Comparison of ENCODE assay signal across 10 cellular contexts in genomic region chr2:176128172-176129012, GRCh38. TPM values are rescaled to one million over a fixed set of nuclear protein-coding genes. Genes with fewer than 3 reads are reported as not detected.
A peak's percentile ranks its signal among the peaks of the same experiment; 100 is the strongest.
DNase-seq lines count a peak whose midpoint lies in the region; ATAC-seq and TF ChIP-seq lines count a peak whose summit lies in the region.
"Had no signal": no experiment of that assay in that cellular context is flagged by ENCODE, and none has a peak within 500 bp of the region (broad histone marks: within the 10 kb centered on the region; RNA-seq: fewer than 3 reads in every experiment).

No MANE protein-coding gene starts in this region.

- peak overlapping the region; percentile 47 to 50 for H3K9ac ChIP-seq in mucosa of rectum (ENCODE audit: low read depth in 1 of 2, low read length in 2 of 2)

- H3K4me3 ChIP-seq in mucosa of rectum (ENCODE audit: low read length in 2 of 2) (peak overlapping the region; percentile 43 to 60), SJCRH30 (no peak overlapping the region)

- H3K4me1 Mint-ChIP-seq in stimulated activated naive CD8-positive, alpha-beta T cell treated with anti-CD3 and anti-CD28 coated beads, Interleukin-15, Interleukin-2, amounts not matched to agents 100 ng/mL and 50 ng/mL, for 24 hours (ENCODE audit: low read depth) = peaks cover 40% of the 10 kb centered on the region
- peaks cover 21% of the 10 kb centered on the region for H3K4me1 Mint-ChIP-seq in activated naive CD8-positive, alpha-beta T cell treated with anti-CD3 and anti-CD28 coated beads, Interleukin-2, amount 10 ng/mL, durations not matched to agents 7 days and 5 days
- H3K4me1 Mint-ChIP-seq in MCF 10A (ENCODE audit: insufficient read depth, unreplicated experiment) = no peaks in the 10 kb centered on the region

- no peak for TF ChIP-seq CTCF in GM20000 (IDR thresholded peaks at IDR 0.05; ENCODE audit: extremely low read depth, missing control alignments)
- TF ChIP-seq CTCF in MCF 10A (IDR thresholded peaks at IDR 0.05; ENCODE audit: unreplicated experiment) = no peak

- peaks cover 87% of the 10 kb centered on the region for H3K27me3 Mint-ChIP-seq in stimulated activated naive CD8-positive, alpha-beta T cell treated with anti-CD3 and anti-CD28 coated beads, Interleukin-15, Interleukin-2, amounts not matched to agents 100 ng/mL and 50 ng/mL, for 24 hours
- H3K27me3 Mint-ChIP-seq in activated naive CD8-positive, alpha-beta T cell treated with anti-CD3 and anti-CD28 coated beads, Interleukin-2, amount 10 ng/mL, durations not matched to agents 7 days and 5 days = peaks cover 87% of the 10 kb centered on the region
- peaks cover 11% of the 10 kb centered on the region for H3K27me3 Mint-ChIP-seq in MCF 10A (ENCODE audit: insufficient read depth, unreplicated experiment)

- no peak for ATAC-seq in stimulated activated naive CD8-positive, alpha-beta T cell treated with anti-CD3 and anti-CD28 coated beads, Interleukin-15, Interleukin-2, amounts not matched to agents 100 U/mL and 50 U/mL, for 24 hours
- ATAC-seq in activated naive CD8-positive, alpha-beta T cell treated with anti-CD3 and anti-CD28 coated beads, Interleukin-2, amount 10 ng/mL, durations not matched to agents 7 days and 5 days (ENCODE audit: low read depth) = no peak
- no peak for ATAC-seq in GM19467 (IDR thresholded peaks at IDR 0.05; ENCODE audit: unreplicated experiment)

- peak overlapping the region; percentile 72 to 74 for H3K27ac ChIP-seq in mucosa of rectum (ENCODE audit: low read depth in 2 of 2, low read length in 2 of 2)
- no peak overlapping the region for H3K27ac ChIP-seq in SJCRH30

- intact Hi-C loops in MCF 10A (cut with micrococcal nuclease) = loop anchor here (5.0 kb wide), 1 partner anchor 1034 kb away; no protein-coding TSS in a partner anchor

- no peaks in the 10 kb centered on the region for H3K9me3 ChIP-seq in mucosa of rectum (ENCODE audit: control insufficient read depth in 2 of 2, low read length in 2 of 2)
- no peaks in the 10 kb centered on the region for H3K9me3 ChIP-seq in SJCRH30 (replicated peaks)

- no peak for DNase-seq in stimulated activated naive CD8-positive, alpha-beta T cell treated with anti-CD3 and anti-CD28 coated beads, Interleukin-15, Interleukin-2, amounts not matched to agents 100 U/mL and 50 U/mL, for 24 hours
- DNase-seq in activated naive CD8-positive, alpha-beta T cell treated with anti-CD3 and anti-CD28 coated beads, Interleukin-2, amount 10 ng/mL, durations not matched to agents 7 days and 5 days = no peak
- DNase-seq in GM20000 (ENCODE audit: low spot score) (no peak), SJCRH30 (no peak), MCF 10A (ENCODE audit: unreplicated experiment) (no peak)
- DNase-seq: EL; stimulated activated CD4-positive, alpha-beta T cell treated with anti-CD3 and anti-CD28 coated beads, Interleukin-15, amount 100 ng/mL, for 24 hours had no signal

- H3K4me1 ChIP-seq in mucosa of rectum (ENCODE audit: control insufficient read depth in 2 of 2, insufficient read depth in 2 of 2, low read length in 2 of 2) (peaks cover 5 to 7% of the 10 kb centered on the region in 2 donors), SJCRH30 (peaks cover 7% of the 10 kb centered on the region; the same call in 1 of the 2 replicates)

- H3K4me3 Mint-ChIP-seq in stimulated activated naive CD8-positive, alpha-beta T cell treated with anti-CD3 and anti-CD28 coated beads, Interleukin-15, Interleukin-2, amounts not matched to agents 100 ng/mL and 50 ng/mL, for 24 hours = peak overlapping the region; percentile 50
- peak overlapping the region; percentile 5 for H3K4me3 Mint-ChIP-seq in activated naive CD8-positive, alpha-beta T cell treated with anti-CD3 and anti-CD28 coated beads, Interleukin-2, amount 10 ng/mL, durations not matched to agents 7 days and 5 days
- no peak overlapping the region for H3K4me3 Mint-ChIP-seq in MCF 10A (ENCODE audit: unreplicated experiment)

- POLR2A ChIA-PET in activated naive CD8-positive, alpha-beta T cell treated with anti-CD3 and anti-CD28 coated beads, Interleukin-2, amount 10 ng/mL, durations not matched to agents 7 days and 5 days (lab: Charles Lee) = no interaction called here
- POLR2A ChIA-PET in MCF 10A (lab: Yijun Ruan, JAX) = interaction anchor here (1.7 to 2.7 kb wide), 2 partner anchors 523 to 525 kb away, joined by 4 to 13 read pairs; no protein-coding TSS in a partner anchor

- BruUV-seq in MCF 10A (replicated peaks; lab: Mats Ljungman, UMichigan) = no TSS peak

- H3K36me3 ChIP-seq in mucosa of rectum (ENCODE audit: control insufficient read depth in 2 of 2, insufficient read depth in 2 of 2, low read length in 2 of 2) = no peaks in the 10 kb centered on the region
- H3K36me3 ChIP-seq in SJCRH30 = no peaks in the 10 kb centered on the region

- H3K9me3 Mint-ChIP-seq in stimulated activated naive CD8-positive, alpha-beta T cell treated with anti-CD3 and anti-CD28 coated beads, Interleukin-15, Interleukin-2, amounts not matched to agents 100 ng/mL and 50 ng/mL, for 24 hours = no peaks in the 10 kb centered on the region
- no peaks in the 10 kb centered on the region for H3K9me3 Mint-ChIP-seq in activated naive CD8-positive, alpha-beta T cell treated with anti-CD3 and anti-CD28 coated beads, Interleukin-2, amount 10 ng/mL, durations not matched to agents 7 days and 5 days
- H3K9me3 Mint-ChIP-seq in MCF 10A (ENCODE audit: unreplicated experiment) = no peaks in the 10 kb centered on the region

- H3K27me3 ChIP-seq in mucosa of rectum (ENCODE audit: control insufficient read depth in 2 of 2, insufficient read depth in 2 of 2, low read length in 2 of 2) (peaks cover 29 to 35% of the 10 kb centered on the region in 2 donors), SJCRH30 (no peaks in the 10 kb centered on the region)

- peak overlapping the region; percentile 24 for H3K27ac Mint-ChIP-seq in stimulated activated naive CD8-positive, alpha-beta T cell treated with anti-CD3 and anti-CD28 coated beads, Interleukin-15, Interleukin-2, amounts not matched to agents 100 ng/mL and 50 ng/mL, for 24 hours
- peak overlapping the region; percentile 40 for H3K27ac Mint-ChIP-seq in activated naive CD8-positive, alpha-beta T cell treated with anti-CD3 and anti-CD28 coated beads, Interleukin-2, amount 10 ng/mL, durations not matched to agents 7 days and 5 days
- H3K27ac Mint-ChIP-seq in MCF 10A (ENCODE audit: low read depth, unreplicated experiment) = no peak overlapping the region

- H3K36me3 Mint-ChIP-seq in stimulated activated naive CD8-positive, alpha-beta T cell treated with anti-CD3 and anti-CD28 coated beads, Interleukin-15, Interleukin-2, amounts not matched to agents 100 ng/mL and 50 ng/mL, for 24 hours (ENCODE audit: low read depth) = peaks cover 6% of the 10 kb centered on the region
- no peaks in the 10 kb centered on the region for H3K36me3 Mint-ChIP-seq in activated naive CD8-positive, alpha-beta T cell treated with anti-CD3 and anti-CD28 coated beads, Interleukin-2, amount 10 ng/mL, durations not matched to agents 7 days and 5 days
- H3K36me3 Mint-ChIP-seq in MCF 10A (ENCODE audit: insufficient read depth, unreplicated experiment) = no peaks in the 10 kb centered on the region

- CTCF ChIA-PET in MCF 10A (lab: Yijun Ruan, JAX) = interaction anchor here (0.5 to 4.4 kb wide), 27 partner anchors 9 to 1630 kb away, joined by 3 to 100 read pairs (median 5); no protein-coding TSS in a partner anchor

RNA-seq across cellular contexts. Expression of gene HOXD8, which starts 1.1 kb away (rescaled TPM):
- not detected for total RNA-seq in activated naive CD8-positive, alpha-beta T cell treated with anti-CD3 and anti-CD28 coated beads, Interleukin-2, amount 10 ng/mL, durations not matched to agents 7 days and 5 days
- 8.6 and 9.9 TPM in 2 replicates for total RNA-seq in SJCRH30 (2014; rRNA removed; shearing (Covaris generic))
- total RNA-seq in MCF 10A (2022) = not detected in 2 replicates

RNA-seq across cellular contexts. Expression of gene HOXD9, which starts 5.9 kb away (rescaled TPM):
- total RNA-seq in activated naive CD8-positive, alpha-beta T cell treated with anti-CD3 and anti-CD28 coated beads, Interleukin-2, amount 10 ng/mL, durations not matched to agents 7 days and 5 days = not detected
- total RNA-seq in SJCRH30 (2014; rRNA removed; shearing (Covaris generic)) = 3.9 and 4.4 TPM in 2 replicates
- not detected in 2 replicates for total RNA-seq in MCF 10A (2022)

RNA-seq across cellular contexts. Expression of gene HOXD10, which starts 11.8 kb away (rescaled TPM):
- total RNA-seq in activated naive CD8-positive, alpha-beta T cell treated with anti-CD3 and anti-CD28 coated beads, Interleukin-2, amount 10 ng/mL, durations not matched to agents 7 days and 5 days = not detected
- total RNA-seq in SJCRH30 (2014; rRNA removed; shearing (Covaris generic)) = 1.3 and 2.2 TPM in 2 replicates
- not detected in 2 replicates for total RNA-seq in MCF 10A (2022)

RNA-seq across cellular contexts. Expression of gene HOXD11, which starts 21.3 kb away (rescaled TPM):
- not detected for total RNA-seq in activated naive CD8-positive, alpha-beta T cell treated with anti-CD3 and anti-CD28 coated beads, Interleukin-2, amount 10 ng/mL, durations not matched to agents 7 days and 5 days
- total RNA-seq in SJCRH30 (2014; rRNA removed; shearing (Covaris generic)) = 3.1 and 3.7 TPM in 2 replicates
- not detected in 2 replicates for total RNA-seq in MCF 10A (2022)

RNA-seq across cellular contexts. Expression of gene HOXD4, which starts 23.0 kb away (rescaled TPM):
- not detected for total RNA-seq in activated naive CD8-positive, alpha-beta T cell treated with anti-CD3 and anti-CD28 coated beads, Interleukin-2, amount 10 ng/mL, durations not matched to agents 7 days and 5 days
- total RNA-seq in SJCRH30 (2014; rRNA removed; shearing (Covaris generic)) = not detected in 2 replicates
- not detected in 2 replicates for total RNA-seq in MCF 10A (2022)
